Comparison of ENCODE assay signal across 8 cellular contexts in genomic region chr6:34887753-34888440, GRCh38. TPM values are rescaled to one million over a fixed set of nuclear protein-coding genes. Genes with fewer than 3 reads are reported as not detected.
DNase-seq lines count a peak whose midpoint lies in the region; ATAC-seq, FAIRE-seq and TF ChIP-seq lines count a peak whose summit lies in the region.

Gene TAF11, minus strand, starts transcription at chr6:34888042. Its CDS starts 85 bp downstream, at chr6:34887957.

- POLR2A ChIA-PET in PC-3 (lab: Charles Lee; ENCODE audit: unreplicated experiment), result interaction anchor here (0.7 to 1.1 kb wide), 2 partner anchors 27 to 651 kb away, joined by 3 read pairs; partner anchors contain the start of gene HMGA1

- peaks cover 87% of the 10 kb centered on the region for H3K79me2 ChIP-seq in PC-3 (ENCODE audit: low read length)

- ATAC-seq in GM21576 (IDR thresholded peaks at IDR 0.05; ENCODE audit: unreplicated experiment) (peak; percentile 69), PC-3 (peak; percentile 79)

- peak within 1 kb of the TSS; percentile 98 for H3K4me3 ChIP-seq in Jurkat, Clone E6-1 (ENCODE audit: low read length)
- peak within 1 kb of the TSS; percentile 90 for H3K4me3 ChIP-seq in PC-3 (ENCODE audit: low read length)

- H3K4me2 ChIP-seq in PC-3 (ENCODE audit: low read length), result peak within 1 kb of the TSS; percentile 90

- no TSS peak for BruUV-seq in PC-3 (replicated peaks; lab: Mats Ljungman, UMichigan)

- no peak for FAIRE-seq in D721Med (lab: Jason Lieb, UNC)

- H3K27ac ChIP-seq in PC-3 (ENCODE audit: low read length), result peak within 1 kb of the TSS; percentile 48

- H3K9me2 ChIP-seq in PC-3 (replicated peaks; ENCODE audit: low read length), result no peaks in the 10 kb centered on the region

- no peaks in the 10 kb centered on the region for H3K9me3 ChIP-seq in PC-3 (ENCODE audit: low read length)

- no peaks in the 10 kb centered on the region for H3F3A ChIP-seq in PC-3 (ENCODE audit: low read length, unreplicated experiment)

- peaks cover 9% of the 10 kb centered on the region; the same call in 1 of the 2 replicates for H3K36me3 ChIP-seq in PC-3 (ENCODE audit: low read depth, low read length)

- H2AFZ ChIP-seq in PC-3 (ENCODE audit: low read length), result peak within 1 kb of the TSS; percentile 82

- H3K27me3 ChIP-seq in PC-3 (ENCODE audit: low read length), result no peaks in the 10 kb centered on the region

- H3K9ac ChIP-seq in PC-3 (ENCODE audit: low read length), result peak within 1 kb of the TSS; percentile 85

- CTCF ChIA-PET in PC-3 (lab: Charles Lee), result interaction anchor here (0.9 kb wide), 1 partner anchor 96 kb away, joined by 4 read pairs; the partner anchor contains the start of gene BLTP3A

- peak; percentile 75 for DNase-seq in D721Med (ENCODE audit: insufficient read length, low spot score)
- DNase-seq in Jurkat, Clone E6-1 (ENCODE audit: low read depth, low spot score), result peak; percentile 91
- peak; percentile 97 for DNase-seq in PC-3
- DNase-seq in activated T-cell treated with anti-CD3 and anti-CD28 coated beads for 4 hours, result peak; percentile 90
- peak; percentile 89 for DNase-seq in epidermal melanocyte (ENCODE audit: insufficient read length, low spot score)
- DNase-seq in middle frontal gyrus (ENCODE audit: extremely low spot score, low spot score), result peak; percentile 84
- DNase-seq in stimulated activated CD8-positive, alpha-beta memory T cell treated with anti-CD3 and anti-CD28 coated beads, Interleukin-2, amount 100 ng/mL, for 1 hour (ENCODE audit: low read depth in 2 of 2), result peak; percentile 80 to 81

- intact Hi-C loops in PC-3 (cut with micrococcal nuclease), result loop anchor here (2.0 to 5.0 kb wide), 2 partner anchors 65 to 254 kb away; partner anchors contain the start of gene TCP11

- H4K20me1 ChIP-seq in PC-3 (ENCODE audit: low read length), result peaks cover 13% of the 10 kb centered on the region; the same call in 1 of the 2 replicates

- H3K4me1 ChIP-seq in PC-3 (ENCODE audit: insufficient read depth, low read length), result peaks cover 12% of the 10 kb centered on the region

- TF ChIP-seq CTCF in D721Med (IDR thresholded peaks at IDR 0.05; ENCODE audit: insufficient read depth, missing control alignments), result no peak
- TF ChIP-seq CTCF in PC-3 (conservative IDR thresholded peaks at IDR 0.05; ENCODE audit: low read depth, low read length), result no peak

RNA-seq across cellular contexts. Expression of gene TAF11, which starts in this region (rescaled TPM):
- 46.3 TPM for polyA plus RNA-seq in Jurkat, Clone E6-1 (2012; ENCODE audit: insufficient read depth, insufficient read length)
- 24.1 and 28.9 TPM in 2 replicates for total RNA-seq in PC-3 (2014; rRNA removed)

Comparison
In these comparisons a context has a peak if more than half of its experiments do, and no peak if none do; other contexts are left out.
1. Peak in every context shown above with its lines: DNase-seq, ATAC-seq, H3K4me3 ChIP-seq and H3K27ac ChIP-seq.